Comparison of ENCODE assay signal across 8 cellular contexts in genomic region chr5:108003178-108003577, GRCh38.
A peak's percentile ranks its signal among the peaks of the same experiment; 100 is the strongest.
DNase-seq lines count a peak whose midpoint lies in the region; ATAC-seq and TF ChIP-seq lines count a peak whose summit lies in the region.

No MANE protein-coding gene starts in this region.

- H3K4me1 ChIP-seq in breast epithelium (no peaks in the 10 kb centered on the region), OCI-LY3 (ENCODE audit: low read length) (peaks cover 11% of the 10 kb centered on the region), ovary (ENCODE audit: insufficient read depth) (no peaks in the 10 kb centered on the region)

- WGBS in ovary, 3 donors: 3 to 8% (median 6%) methylated on average over 1 of the region's 1 CpG

- H3K27me3 ChIP-seq in breast epithelium (no peaks in the 10 kb centered on the region), OCI-LY3 (ENCODE audit: low read depth, low read length) (no peaks in the 10 kb centered on the region), ovary (no peaks in the 10 kb centered on the region)

- no peak for TF ChIP-seq EP300 in ovary (IDR thresholded peaks at IDR 0.05)

- ATAC-seq in HG02623 (IDR thresholded peaks at IDR 0.05; ENCODE audit: unreplicated experiment): peak; percentile 94

- peaks cover 9% of the 10 kb centered on the region for H3K4me1 Mint-ChIP-seq in MCF 10A (ENCODE audit: insufficient read depth, unreplicated experiment)

- no peaks in the 10 kb centered on the region for H3K27me3 Mint-ChIP-seq in MCF 10A (ENCODE audit: insufficient read depth, unreplicated experiment)

- peak overlapping the region; percentile 7 for H3K4me3 Mint-ChIP-seq in MCF 10A (ENCODE audit: unreplicated experiment)

- H3K9me3 Mint-ChIP-seq in MCF 10A (ENCODE audit: unreplicated experiment): no peaks in the 10 kb centered on the region

- H3K27ac Mint-ChIP-seq in MCF 10A (ENCODE audit: low read depth, unreplicated experiment): peak overlapping the region; percentile 0

- CTCF ChIA-PET in MCF 10A (lab: Yijun Ruan, JAX): interaction anchor here (0.7 kb wide), 1 partner anchor 1039 kb away, joined by 3 read pairs; no protein-coding TSS in a partner anchor

- no peak overlapping the region for H3K27ac ChIP-seq in breast epithelium
- H3K27ac ChIP-seq in OCI-LY3 (ENCODE audit: low read length): no peak overlapping the region
- H3K27ac ChIP-seq in ovary: no peak overlapping the region

- BruUV-seq in MCF 10A (replicated peaks; lab: Mats Ljungman, UMichigan): no TSS peak

- TF ChIP-seq CTCF in MCF 10A (IDR thresholded peaks at IDR 0.05; ENCODE audit: unreplicated experiment): no peak
- TF ChIP-seq CTCF in breast epithelium (IDR thresholded peaks at IDR 0.05): no peak
- TF ChIP-seq CTCF in OCI-LY3 (IDR thresholded peaks at IDR 0.05; ENCODE audit: low read depth, low read length): no peak
- TF ChIP-seq CTCF in epithelial cell of proximal tubule (conservative IDR thresholded peaks at IDR 0.05; ENCODE audit: low read depth, low read length): no peak
- no peak for TF ChIP-seq CTCF in ovary (IDR thresholded peaks at IDR 0.05)

- H4K20me1 ChIP-seq in OCI-LY3 (ENCODE audit: insufficient read depth, low read length): no peaks in the 10 kb centered on the region

- H2AFZ ChIP-seq in OCI-LY3 (ENCODE audit: low read depth, low read length): no peak overlapping the region

- intact Hi-C loops in MCF 10A (cut with micrococcal nuclease): no loop called here
- intact Hi-C loops in breast epithelium (cut with DNase I; ENCODE audit: low total_unique reads): no loop called here
- intact Hi-C loops in ovary (cut with DNase I): no loop called here

- H3K36me3 ChIP-seq in breast epithelium (no peaks in the 10 kb centered on the region), OCI-LY3 (replicated peaks; ENCODE audit: low read depth, low read length) (no peaks in the 10 kb centered on the region), ovary (no peaks in the 10 kb centered on the region)

- H3K79me2 ChIP-seq in OCI-LY3 (ENCODE audit: low read length): no peaks in the 10 kb centered on the region

- no peak overlapping the region for H3K9ac ChIP-seq in OCI-LY3 (ENCODE audit: low read length)

- H3K9me3 ChIP-seq in breast epithelium (no peaks in the 10 kb centered on the region), OCI-LY3 (ENCODE audit: insufficient read depth, low read length) (no peaks in the 10 kb centered on the region), ovary (no peaks in the 10 kb centered on the region)

- TF ChIP-seq POLR2A in breast epithelium (IDR thresholded peaks at IDR 0.05) (no peak), ovary (IDR thresholded peaks at IDR 0.05) (no peak)

- H3K4me3 ChIP-seq in breast epithelium (peak overlapping the region in 1 of 3 donors; percentile 39), OCI-LY3 (ENCODE audit: low read length) (no peak overlapping the region), epithelial cell of proximal tubule (ENCODE audit: low read depth, low read length) (peak overlapping the region; percentile 32), ovary (no peak overlapping the region)

- peak overlapping the region; percentile 46 for H3K4me2 ChIP-seq in OCI-LY3 (ENCODE audit: low read length)

- POLR2A ChIA-PET in MCF 10A (lab: Yijun Ruan, JAX): interaction anchor here (0.7 kb wide), 1 partner anchor 82 kb away, joined by 3 read pairs; no protein-coding TSS in a partner anchor

- H3K36me3 Mint-ChIP-seq in MCF 10A (ENCODE audit: insufficient read depth, unreplicated experiment): no peaks in the 10 kb centered on the region

- peak; percentile 30 for DNase-seq in MCF 10A (ENCODE audit: unreplicated experiment)
- DNase-seq in breast epithelium (ENCODE audit: low spot score in 2 of 2): no peak
- peak; percentile 12 for DNase-seq in epithelial cell of proximal tubule (ENCODE audit: low read depth)
- DNase-seq in renal cortical epithelial cell (ENCODE audit: low read depth): peak; percentile 67
- no peak for DNase-seq in ovary
- no peak for DNase-seq in mesenteric fat pad (ENCODE audit: low spot score)

Comparison
In these comparisons a context has a peak if more than half of its experiments do, and no peak if none do; other contexts are left out.
1. DNase-seq: peak in MCF 10A (single experiment), epithelial cell of proximal tubule (single experiment) and renal cortical epithelial cell (single experiment); none in breast epithelium (0 of 2), ovary (0 of 5) and mesenteric fat pad (single experiment).